Comparison of ENCODE assay signal across 21 cellular contexts in genomic region chr5:144030904-144031303, GRCh38.
DNase-seq lines count a peak whose midpoint lies in the region; ATAC-seq and TF ChIP-seq lines count a peak whose summit lies in the region.
"Had no signal": no experiment of that assay in that cellular context is flagged by ENCODE, and none has a peak within 500 bp of the region (broad histone marks: within the 10 kb centered on the region; RNA-seq: fewer than 3 reads in every experiment).

No MANE protein-coding gene starts in this region.

- H3K27ac Mint-ChIP-seq in nephron (peak overlapping the region; percentile 27 to 87 (median 79)), natural killer cell (no peak overlapping the region), type B pancreatic cell (no peak overlapping the region)
- H3K27ac Mint-ChIP-seq: CD14-positive monocyte; CD4-positive, alpha-beta memory T cell; CD4-positive, CD25-positive, alpha-beta regulatory T cell; CD8-positive, alpha-beta memory T cell had no signal

- H3K9me3 ChIP-seq in MG63 = no peaks in the 10 kb centered on the region
- H3K9me3 ChIP-seq: BE2C, BLaER1 had no signal

- DNase-seq in left colon (no peak), natural killer cell (no peak), type B pancreatic cell (ENCODE audit: extremely low spot score, unreplicated experiment) (no peak), MG63 (no peak)
- DNase-seq: 8988T; ACHN; BE2C; C1 segment of cervical spinal cord; CD4-positive, alpha-beta memory T cell; CD4-positive, CD25-positive, alpha-beta regulatory T cell; CD8-positive, alpha-beta memory T cell; DMS 273 treated with DMSO at 0.1 percent for 48 hours; DMS53; DMS79; DND-41; EL; GDM1 had no signal

- H3K4me1 Mint-ChIP-seq in nephron (peaks cover 47% of the 10 kb centered on the region), natural killer cell (no peaks in the 10 kb centered on the region), type B pancreatic cell (ENCODE audit: unreplicated experiment) (peaks cover 17% of the 10 kb centered on the region)
- H3K4me1 Mint-ChIP-seq: CD14-positive monocyte; CD4-positive, alpha-beta memory T cell; CD4-positive, CD25-positive, alpha-beta regulatory T cell; CD8-positive, alpha-beta memory T cell had no signal

- H3K36me3 Mint-ChIP-seq in nephron (ENCODE audit: low read depth) = peaks cover under 1% of the 10 kb centered on the region
- no peaks in the 10 kb centered on the region for H3K36me3 Mint-ChIP-seq in natural killer cell
- no peaks in the 10 kb centered on the region for H3K36me3 Mint-ChIP-seq in type B pancreatic cell
- H3K36me3 Mint-ChIP-seq: CD14-positive monocyte; CD4-positive, alpha-beta memory T cell; CD4-positive, CD25-positive, alpha-beta regulatory T cell; CD8-positive, alpha-beta memory T cell had no signal

- H3K27me3 ChIP-seq in MG63 = no peaks in the 10 kb centered on the region
- H3K27me3 ChIP-seq: BE2C, BLaER1 had no signal

- no peak overlapping the region for H3K4me3 ChIP-seq in MG63
- H3K4me3 ChIP-seq: BLaER1, GM12878 had no signal

- H3K9me3 Mint-ChIP-seq in nephron (peaks cover under 1% of the 10 kb centered on the region), natural killer cell (no peaks in the 10 kb centered on the region), type B pancreatic cell (peaks cover 4% of the 10 kb centered on the region)
- H3K9me3 Mint-ChIP-seq: CD4-positive, CD25-positive, alpha-beta regulatory T cell; CD8-positive, alpha-beta memory T cell had no signal

- peak; percentile 64 for ATAC-seq in left colon
- ATAC-seq in natural killer cell = no peak
- ATAC-seq: GM12878 had no signal

- TF ChIP-seq CTCF in nephron (IDR thresholded peaks at IDR 0.05; ENCODE audit: unreplicated experiment in 3 of 3) (no peak), natural killer cell (IDR thresholded peaks at IDR 0.05) (no peak), type B pancreatic cell (conservative IDR thresholded peaks at IDR 0.05) (no peak)

- no peaks in the 10 kb centered on the region for H3K36me3 ChIP-seq in MG63
- H3K36me3 ChIP-seq: BE2C, BLaER1 had no signal

- intact Hi-C loops in left colon (cut with DNase I, micrococcal nuclease) (no loop called here), natural killer cell (cut with micrococcal nuclease) (no loop called here)

- H3K27me3 Mint-ChIP-seq in nephron (ENCODE audit: low read depth) = peaks cover 4% of the 10 kb centered on the region
- H3K27me3 Mint-ChIP-seq in natural killer cell (ENCODE audit: low read depth in 2 of 2) = peaks cover 18 to 24% of the 10 kb centered on the region in 2 donors
- no peaks in the 10 kb centered on the region for H3K27me3 Mint-ChIP-seq in type B pancreatic cell

- H3K4me3 Mint-ChIP-seq in nephron (no peak overlapping the region), natural killer cell (no peak overlapping the region), type B pancreatic cell (no peak overlapping the region)
- H3K4me3 Mint-ChIP-seq: CD14-positive monocyte; CD4-positive, alpha-beta memory T cell; CD4-positive, CD25-positive, alpha-beta regulatory T cell; CD8-positive, alpha-beta memory T cell had no signal

Comparison
In these comparisons a context has a peak if more than half of its experiments do, and no peak if none do; other contexts are left out.
1. H3K27ac Mint-ChIP-seq: peak in nephron (3 of 3); none in natural killer cell (0 of 2) and type B pancreatic cell (single experiment).